In genomic region chr19:45641274-45642105, GRCh38 we compare ENCODE assay signal across 8 cellular contexts. TPM values are rescaled to one million over a fixed set of nuclear protein-coding genes. Genes with fewer than 3 reads are reported as not detected.
DNase-seq lines count a peak whose midpoint lies in the region; ATAC-seq and TF ChIP-seq lines count a peak whose summit lies in the region.

No MANE protein-coding gene starts in this region.

- H3K9me3 ChIP-seq in SJSA1 (replicated peaks) (no peaks in the 10 kb centered on the region), prostate gland (no peaks in the 10 kb centered on the region)

- H3K4me1 ChIP-seq in SJSA1 (replicated peaks) (peaks cover 43% of the 10 kb centered on the region), prostate gland (replicated peaks) (peaks cover 6% of the 10 kb centered on the region)

- WGBS in prostate gland: 19% methylated on average over 40 of the region's 40 CpGs

- TF ChIP-seq CTCF in prostate gland (IDR thresholded peaks at IDR 0.05): no peak

- peak; percentile 88 for DNase-seq in DMS153 treated with DMSO at 0.1 percent for 48 hours (lab: John Stamatoyannopoulos, UW; ENCODE audit: unreplicated experiment)
- peak; percentile 93 for DNase-seq in Kasumi-1 (lab: John Stamatoyannopoulos, UW)
- peak; percentile 69 to 86 for DNase-seq in SJSA1 (ENCODE audit: low read depth in 1 of 2, low spot score in 2 of 2)
- DNase-seq in activated naive CD4-positive, alpha-beta T cell treated with anti-CD3 and anti-CD28 coated beads, Interleukin-2, amount 50 U/mL, for 16 hours: peak; percentile 67
- DNase-seq in cardiac septum (ENCODE audit: low spot score): peak; percentile 88
- DNase-seq in prostate gland (ENCODE audit: low spot score): peak; percentile 57
- no peak for DNase-seq in putamen (ENCODE audit: low spot score)

- H3K27ac ChIP-seq in SJSA1 (peak overlapping the region; percentile 63), prostate gland (peak overlapping the region; percentile 45 to 51)

- ATAC-seq in GM21619 (IDR thresholded peaks at IDR 0.05; ENCODE audit: unreplicated experiment): peak; percentile 33

- no peak for TF ChIP-seq POLR2A in prostate gland (IDR thresholded peaks at IDR 0.05)

- H3K36me3 ChIP-seq in SJSA1 (peaks cover 6% of the 10 kb centered on the region), prostate gland (no peaks in the 10 kb centered on the region)

- intact Hi-C loops in cardiac septum (cut with DNase I) (loop anchor here (2.0 to 10.0 kb wide), 4 partner anchors 35 to 217 kb away; partner anchors contain the start of genes ERCC1 and OPA3), prostate gland (cut with DNase I) (loop anchor here (2.0 kb wide), 2 partner anchors 35 to 119 kb away; no protein-coding TSS in a partner anchor)

- H3K4me3 ChIP-seq in SJSA1 (peak overlapping the region; percentile 29), prostate gland (peak overlapping the region; percentile 10 to 21)

- H3K27me3 ChIP-seq in SJSA1 (replicated peaks) (no peaks in the 10 kb centered on the region), prostate gland (replicated peaks; ENCODE audit: insufficient read depth) (no peaks in the 10 kb centered on the region)

RNA-seq across cellular contexts. Expression of gene EML2, which starts 2.3 kb away (rescaled TPM):
- 33.6 and 45.4 TPM in 2 replicates for total RNA-seq in SJSA1 (2014; rRNA removed; shearing (Covaris generic))
- 45.8 TPM for total RNA-seq in cardiac septum
- 10 to 100 TPM; 47.3 to 55.6 TPM for total RNA-seq in prostate gland

RNA-seq across cellular contexts. Expression of gene GIPR, which starts 26.5 kb away (rescaled TPM):
- total RNA-seq in SJSA1 (2014; rRNA removed; shearing (Covaris generic)): 0.72 and 2.1 TPM in 2 replicates
- 6.9 TPM for total RNA-seq in cardiac septum
- total RNA-seq in prostate gland: 1 to 10 TPM; 2.6 to 4.9 TPM

RNA-seq across cellular contexts. Expression of gene GPR4, which starts 39.5 kb away (rescaled TPM):
- total RNA-seq in SJSA1 (2014; rRNA removed; shearing (Covaris generic)): not detected in 2 replicates
- 6.9 TPM for total RNA-seq in cardiac septum
- 1 to 10 TPM in 1 of 2 donors, under 1 TPM in 1; 0.55 to 2.4 TPM for total RNA-seq in prostate gland

RNA-seq across cellular contexts. Expression of gene SNRPD2, which starts 50.3 kb away (rescaled TPM):
- total RNA-seq in SJSA1 (2014; rRNA removed; shearing (Covaris generic)): 331 and 402 TPM in 2 replicates
- total RNA-seq in cardiac septum: 210 TPM
- 100 to 1,000 TPM; 132 to 240 TPM for total RNA-seq in prostate gland

RNA-seq across cellular contexts. Expression of gene QPCTL, which starts 51.0 kb away (rescaled TPM):
- total RNA-seq in SJSA1 (2014; rRNA removed; shearing (Covaris generic)): 11.6 and 14.6 TPM in 2 replicates
- total RNA-seq in cardiac septum: 2.6 TPM
- 10 to 100 TPM in 1 of 2 donors, 1 to 10 TPM in 1; 5.2 to 18.4 TPM for total RNA-seq in prostate gland
